Comparison of ENCODE assay signal across 16 cellular contexts in the genomic region with DNA sequence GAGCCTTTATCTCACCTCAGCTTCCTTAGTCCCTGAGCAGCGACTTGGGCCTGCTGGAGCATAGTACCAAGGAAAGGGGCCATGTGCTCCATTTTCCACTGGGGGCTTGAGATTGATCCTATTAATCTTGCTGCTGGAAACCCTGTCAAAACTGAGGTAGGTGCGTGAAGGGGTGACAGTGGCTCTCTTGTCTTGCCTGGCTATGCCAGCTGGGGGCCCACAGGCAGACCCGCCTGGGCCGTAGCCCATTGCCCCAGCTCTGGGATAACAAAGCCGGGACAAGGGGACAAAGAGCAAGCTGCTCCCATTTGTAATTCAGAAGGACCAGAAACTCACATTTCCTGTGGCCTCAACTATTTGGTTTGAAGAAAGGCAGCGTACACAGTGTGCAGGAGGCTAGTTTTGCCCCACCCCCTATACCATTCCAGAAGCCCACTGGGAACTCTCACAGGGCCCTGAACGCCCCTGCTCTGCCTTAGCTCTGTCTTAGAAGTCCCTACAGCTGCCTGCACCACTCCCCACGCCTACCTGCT. TPM values are rescaled to one million over a fixed set of nuclear protein-coding genes. Genes with fewer than 3 reads are reported as not detected.
A peak's percentile ranks its signal among the peaks of the same experiment; 100 is the strongest.
DNase-seq lines count a peak whose midpoint lies in the region; ATAC-seq, FAIRE-seq and TF ChIP-seq lines count a peak whose summit lies in the region.
"Had no signal": no experiment of that assay in that cellular context is flagged by ENCODE, and none has a peak within 500 bp of the region (broad histone marks: within the 10 kb centered on the region; RNA-seq: fewer than 3 reads in every experiment).

No MANE protein-coding gene starts in this region.

- POLR2A ChIA-PET in CD4-positive, alpha-beta T cell (lab: Charles Lee): interaction anchor here (0.6 to 2.8 kb wide), 4 partner anchors 14 to 294 kb away, joined by 3 to 15 read pairs (median 4); partner anchors contain the start of gene SARS1
- POLR2A ChIA-PET in H1 (lab: Charles Lee; ENCODE audit: partially characterized antibody): interaction anchor here (0.9 to 15.9 kb wide), 15 partner anchors 8 to 773 kb away, joined by 3 to 252 read pairs (median 4); partner anchors contain the start of genes CELSR2, PSRC1 and SARS1

- peak overlapping the region; percentile 99; the same call in 1 of the 2 replicates for H3K18ac ChIP-seq in H1 (ENCODE audit: extremely low read depth, low read length)

- no peak for TF ChIP-seq RAD21 in H1 (IDR thresholded peaks at IDR 0.05 in 1 of 2, conservative IDR thresholded peaks at IDR 0.05 in 1 of 2; ENCODE audit: low read depth in 2 of 2, low read length in 2 of 2)

- 39% methylated on average over 8 of the region's 8 CpGs; no CpG with 5 or more reads in 1 of the 2 experiments for WGBS in H1 (ENCODE audit: extremely low coverage in 1 of 2, insufficient coverage in 1 of 2, insufficient read length in 1 of 2, insufficient replicate concordance in 2 of 2, low coverage in 1 of 2, low lambda C conversion rate in 2 of 2, missing lambda C conversion rate in 1 of 2), 2 experiments

- no peak for DNase-seq in CD4-positive, alpha-beta T cell
- DNase-seq in NT2/D1 (ENCODE audit: low read depth, low spot score): no peak
- DNase-seq in H1 (ENCODE audit: low read depth in 1 of 2, low spot score in 2 of 2): no peak
- DNase-seq in neural crest cell (ENCODE audit: low read depth, low spot score): no peak
- DNase-seq in osteocyte (ENCODE audit: extremely low spot score, unreplicated experiment): no peak
- no peak for DNase-seq in NCI-H2081 treated with DMSO at 0.1 percent for 48 hours (lab: John Stamatoyannopoulos, UW)
- no peak for DNase-seq in activated T-helper 2 cell treated with anti-CD3 and anti-CD28 coated beads, Interferon-gamma antibody, Interleukin-2, Interleukin-4, amounts not matched to agents 10 μg/mL and 5 μg/mL and 100 μg/mL, durations not matched to agents 14 hours and 24 hours and 36 hours (ENCODE audit: low spot score)
- DNase-seq in stimulated activated CD4-positive, alpha-beta T cell treated with anti-CD3 and anti-CD28 coated beads, Interleukin-4, amount 100 ng/mL, for 4 hours: no peak
- DNase-seq: activated CD4-positive, CD25-positive, alpha-beta regulatory T cell treated with anti-CD3 and anti-CD28 coated beads, Interleukin-2, amount 50 U/mL, for 72 hours; activated naive CD4-positive, alpha-beta T cell; KG1; left ventricle myocardium superior; NCI-H1092 treated with DMSO at 0.1 percent for 48 hours had no signal

- H3K4ac ChIP-seq in H1 (replicated peaks; ENCODE audit: insufficient read length, low read depth, low read length): no peak overlapping the region

- H3K27me3 Mint-ChIP-seq in CD4-positive, alpha-beta T cell: no peaks in the 10 kb centered on the region
- no peaks in the 10 kb centered on the region for H3K27me3 Mint-ChIP-seq in neural crest cell (ENCODE audit: low read depth)
- no peaks in the 10 kb centered on the region for H3K27me3 Mint-ChIP-seq in osteocyte (ENCODE audit: unreplicated experiment)
- H3K27me3 Mint-ChIP-seq in activated T-helper 2 cell treated with anti-CD3 and anti-CD28 coated beads, Interferon-gamma antibody, Interleukin-2, Interleukin-4, amounts not matched to agents 10 μg/mL and 5 μg/mL and 100 μg/mL, durations not matched to agents 14 hours and 24 hours and 36 hours (ENCODE audit: low read depth): peaks cover 17% of the 10 kb centered on the region

- no peaks in the 10 kb centered on the region for H4K20me1 ChIP-seq in H1 (replicated peaks in 1 of 2; ENCODE audit: control insufficient read depth in 1 of 2, insufficient read depth in 2 of 2, low read length in 2 of 2)

- H3K36me3 ChIP-seq in NT2/D1 (ENCODE audit: insufficient read depth, insufficient read length, low read length) (peaks cover 60% of the 10 kb centered on the region), H1 (ENCODE audit: control insufficient read depth in 2 of 4, insufficient read depth in 4 of 4, low read length in 3 of 4) (peaks cover 17 to 47% (median 34%) of the 10 kb centered on the region in 4 experiments)

- TF ChIP-seq EP300 in H1 (IDR thresholded peaks at IDR 0.05; ENCODE audit: borderline replicate concordance in 1 of 2, low read depth in 2 of 2, low read length in 2 of 2): no peak

- H3K14ac ChIP-seq in H1 (ENCODE audit: insufficient read length): no peak overlapping the region

- peak overlapping the region; percentile 0 to 15; a peak in 1 of 4 replicates for H3K4me2 ChIP-seq in H1 (ENCODE audit: insufficient read depth in 1 of 2, low read depth in 2 of 2, low read length in 2 of 2)

- peaks cover 33% of the 10 kb centered on the region for H3K4me1 Mint-ChIP-seq in CD4-positive, alpha-beta T cell (ENCODE audit: low read depth)
- H3K4me1 Mint-ChIP-seq in neural crest cell: peaks cover 49% of the 10 kb centered on the region
- peaks cover 22% of the 10 kb centered on the region for H3K4me1 Mint-ChIP-seq in osteocyte (ENCODE audit: unreplicated experiment)
- H3K4me1 Mint-ChIP-seq in activated T-helper 2 cell treated with anti-CD3 and anti-CD28 coated beads, Interferon-gamma antibody, Interleukin-2, Interleukin-4, amounts not matched to agents 10 μg/mL and 5 μg/mL and 100 μg/mL, durations not matched to agents 14 hours and 24 hours and 36 hours (ENCODE audit: low read depth): peaks cover 3% of the 10 kb centered on the region

- H3K9me3 Mint-ChIP-seq in CD4-positive, alpha-beta T cell: no peaks in the 10 kb centered on the region
- H3K9me3 Mint-ChIP-seq in neural crest cell (no peaks in the 10 kb centered on the region), osteocyte (ENCODE audit: unreplicated experiment) (no peaks in the 10 kb centered on the region)
- no peaks in the 10 kb centered on the region for H3K9me3 Mint-ChIP-seq in activated T-helper 2 cell treated with anti-CD3 and anti-CD28 coated beads, Interferon-gamma antibody, Interleukin-2, Interleukin-4, amounts not matched to agents 10 μg/mL and 5 μg/mL and 100 μg/mL, durations not matched to agents 14 hours and 24 hours and 36 hours

- H4K5ac ChIP-seq in H1 (ENCODE audit: insufficient read length, low read depth, low read length): no peak overlapping the region

- 0 out of 2 replicates have a peak, but pooled peaks cover 3% of the 10 kb centered on the region for H3K23me2 ChIP-seq in H1 (ENCODE audit: low read depth, low read length)

- CTCF ChIA-PET in CD4-positive, alpha-beta T cell (lab: Charles Lee): no interaction called here
- CTCF ChIA-PET in H1 (lab: Charles Lee; ENCODE audit: partially characterized antibody): interaction anchor here (0.6 to 28.7 kb wide), 21 partner anchors 8 to 163 kb away, joined by 3 to 651 read pairs (median 4); partner anchors contain the start of genes CELSR2, SARS1 and SORT1

- FAIRE-seq in H1 (lab: Jason Lieb, UNC): no peak
- FAIRE-seq: GM12891 had no signal

- intact Hi-C loops in CD4-positive, alpha-beta T cell (cut with DNase I, micrococcal nuclease): no loop called here
- intact Hi-C loops in activated T-helper 2 cell treated with anti-CD3 and anti-CD28 coated beads, Interferon-gamma antibody, Interleukin-2, Interleukin-4, amounts not matched to agents 10 μg/mL and 5 μg/mL and 100 μg/mL, durations not matched to agents 14 hours and 24 hours and 36 hours (cut with micrococcal nuclease): no loop called here

- no peak overlapping the region for H4K91ac ChIP-seq in H1 (replicated peaks; ENCODE audit: insufficient read length, low read length)

- peak overlapping the region; percentile 96; the same call in 1 of the 2 replicates for H2BK12ac ChIP-seq in H1 (ENCODE audit: low read depth, low read length)

- H3K56ac ChIP-seq in H1 (replicated peaks; ENCODE audit: insufficient read length, low read depth, low read length): no peak overlapping the region

- H3K4me3 Mint-ChIP-seq in CD4-positive, alpha-beta T cell: no peak overlapping the region
- H3K4me3 Mint-ChIP-seq in neural crest cell: peak overlapping the region; percentile 35
- H3K4me3 Mint-ChIP-seq in osteocyte (ENCODE audit: unreplicated experiment): no peak overlapping the region
- no peak overlapping the region for H3K4me3 Mint-ChIP-seq in activated T-helper 2 cell treated with anti-CD3 and anti-CD28 coated beads, Interferon-gamma antibody, Interleukin-2, Interleukin-4, amounts not matched to agents 10 μg/mL and 5 μg/mL and 100 μg/mL, durations not matched to agents 14 hours and 24 hours and 36 hours (ENCODE audit: low read depth)
- H3K4me3 Mint-ChIP-seq: activated CD8-positive, alpha-beta memory T cell treated with anti-CD3 and anti-CD28 coated beads, Interleukin-2, amount 10 ng/mL, durations not matched to agents 7 days and 5 days had no signal

- H2AFZ ChIP-seq in H1 (ENCODE audit: low read length): no peak overlapping the region

- H3K9ac ChIP-seq in NT2/D1 (ENCODE audit: insufficient read length, low read depth) (peak overlapping the region; percentile 32), H1 (replicated peaks in 1 of 4; ENCODE audit: extremely low read depth in 1 of 4, low read depth in 3 of 4, low read length in 3 of 4) (no peak overlapping the region)

- H3K27ac ChIP-seq in CD4-positive, alpha-beta T cell (ENCODE audit: low read depth, low read length): no peak overlapping the region
- peak overlapping the region; percentile 50; the same call in 1 of the 2 replicates for H3K27ac ChIP-seq in H1 (ENCODE audit: low read depth, low read length)

- H3K27me3 ChIP-seq in CD4-positive, alpha-beta T cell (ENCODE audit: control insufficient read depth, insufficient read depth, low read length): no peaks in the 10 kb centered on the region
- H3K27me3 ChIP-seq in NT2/D1 (ENCODE audit: insufficient read depth, insufficient read length) (no peaks in the 10 kb centered on the region), H1 (replicated peaks in 1 of 4; ENCODE audit: control insufficient read depth in 3 of 4, extremely low read depth in 1 of 4, insufficient read depth in 3 of 4, low read length in 3 of 4) (no peaks in the 10 kb centered on the region)
- H3K27me3 ChIP-seq: testis had no signal

- H3K4me3 ChIP-seq in NT2/D1 (ENCODE audit: insufficient read length, low read depth) (no peak overlapping the region), H1 (ENCODE audit: extremely low read depth in 1 of 4, insufficient read depth in 2 of 4, low read depth in 3 of 4, low read length in 4 of 4) (no peak overlapping the region)
- H3K4me3 ChIP-seq: testis had no signal

- H2AK5ac ChIP-seq in H1 (ENCODE audit: low read depth, low read length): no peak overlapping the region; the same call in 1 of the 2 replicates

- no peak for TF ChIP-seq CTCF in CD4-positive, alpha-beta T cell (IDR thresholded peaks at IDR 0.05)
- TF ChIP-seq CTCF in H1 (IDR thresholded peaks at IDR 0.05; ENCODE audit: control extremely low read depth in 1 of 3, insufficient read depth in 1 of 3, low read depth in 1 of 3, low read length in 3 of 3) (no peak), neural crest cell (conservative IDR thresholded peaks at IDR 0.05) (no peak), osteocyte (IDR thresholded peaks at IDR 0.05) (no peak)

- H3K4me1 ChIP-seq in NT2/D1 (ENCODE audit: insufficient read depth, insufficient read length) (peaks cover 26% of the 10 kb centered on the region), H1 (replicated peaks in 1 of 4; ENCODE audit: control insufficient read depth in 3 of 4, insufficient read depth in 4 of 4, low read length in 3 of 4) (peaks cover 21 to 44% (median 31%) of the 10 kb centered on the region in 4 experiments)

- no peak for ATAC-seq in CD4-positive, alpha-beta T cell (ENCODE audit: poor library complexity)

- H2BK15ac ChIP-seq in H1 (ENCODE audit: low read length): 0 out of 2 replicates have a peak overlapping the region, but pooled peaks have one; percentile 20

- H3K27ac Mint-ChIP-seq in CD4-positive, alpha-beta T cell: peak overlapping the region; percentile 73
- H3K27ac Mint-ChIP-seq in neural crest cell (ENCODE audit: unreplicated experiment) (peak overlapping the region; percentile 21), osteocyte (ENCODE audit: unreplicated experiment) (no peak overlapping the region)
- no peak overlapping the region for H3K27ac Mint-ChIP-seq in activated T-helper 2 cell treated with anti-CD3 and anti-CD28 coated beads, Interferon-gamma antibody, Interleukin-2, Interleukin-4, amounts not matched to agents 10 μg/mL and 5 μg/mL and 100 μg/mL, durations not matched to agents 14 hours and 24 hours and 36 hours
- H3K27ac Mint-ChIP-seq: activated CD8-positive, alpha-beta memory T cell treated with anti-CD3 and anti-CD28 coated beads, Interleukin-2, amount 10 ng/mL, durations not matched to agents 7 days and 5 days had no signal

- H3K9me3 ChIP-seq in CD4-positive, alpha-beta T cell (ENCODE audit: control insufficient read depth, low read length): no peaks in the 10 kb centered on the region
- H3K9me3 ChIP-seq in NT2/D1 (ENCODE audit: insufficient read depth, low read length) (no peaks in the 10 kb centered on the region), H1 (ENCODE audit: insufficient read depth in 2 of 2, low read depth in 1 of 2, low read length in 1 of 2) (no peaks in the 10 kb centered on the region)
- H3K9me3 ChIP-seq: testis had no signal

- no peak overlapping the region for H3K23ac ChIP-seq in H1 (ENCODE audit: insufficient read length)

- no peak; a peak in 1 of 3 replicates for TF ChIP-seq POLR2A in H1 (IDR thresholded peaks at IDR 0.05; ENCODE audit: control extremely low read depth in 1 of 2, low read depth in 2 of 2, low read length in 2 of 2)

- H2BK20ac ChIP-seq in H1 (ENCODE audit: low read length): peak overlapping the region; percentile 80; the same call in 1 of the 2 replicates

- H2BK120ac ChIP-seq in H1 (replicated peaks; ENCODE audit: low read depth, low read length): no peak overlapping the region

- peaks cover 54% of the 10 kb centered on the region for H3K36me3 Mint-ChIP-seq in CD4-positive, alpha-beta T cell (ENCODE audit: low read depth)
- H3K36me3 Mint-ChIP-seq in neural crest cell (ENCODE audit: low read depth): peaks cover 22% of the 10 kb centered on the region
- H3K36me3 Mint-ChIP-seq in osteocyte (ENCODE audit: unreplicated experiment): peaks cover 45% of the 10 kb centered on the region
- peaks cover 45% of the 10 kb centered on the region for H3K36me3 Mint-ChIP-seq in activated T-helper 2 cell treated with anti-CD3 and anti-CD28 coated beads, Interferon-gamma antibody, Interleukin-2, Interleukin-4, amounts not matched to agents 10 μg/mL and 5 μg/mL and 100 μg/mL, durations not matched to agents 14 hours and 24 hours and 36 hours (ENCODE audit: low read depth)

- no peak overlapping the region; the same call in none of the 2 replicates for H4K8ac ChIP-seq in H1 (ENCODE audit: extremely low read depth, insufficient read depth, low read length)

- peak overlapping the region; percentile 96 for H2BK5ac ChIP-seq in H1 (ENCODE audit: low read depth, low read length)

- 0 out of 2 replicates have a peak, but pooled peaks cover 2% of the 10 kb centered on the region for H3K79me1 ChIP-seq in H1 (ENCODE audit: low read depth, low read length)

- no peaks in the 10 kb centered on the region for H3K79me2 ChIP-seq in H1 (ENCODE audit: control insufficient read depth in 1 of 2, insufficient read depth in 2 of 2, low read length in 2 of 2)

RNA-seq across cellular contexts. Expression of gene CELSR2, which starts 10.2 kb away (rescaled TPM):
- total RNA-seq in CD4-positive, alpha-beta T cell: 1 to 10 TPM; 3.6 TPM
- 27.7 and 28.0 TPM in 2 replicates for total RNA-seq in H1 (2021; fragmentation: NEBNext Ultra II Directional; extraction: Animal tissue kit (Norgen Biotek cat#: 25700))
- 12.0 and 25.9 TPM in 2 replicates for polyA plus RNA-seq in H1 (2011; rRNA removed)
- polyA plus RNA-seq in H1 (2011; cell fraction: cytosol; rRNA removed): 12.4 TPM
- polyA plus RNA-seq in H1 (2011; cell fraction: nucleus; rRNA removed): 59.6 TPM
- polyA plus RNA-seq in H1 (2012, experiment 1 of 2): 15.3 to 24.5 TPM (median 21.9 TPM) in 4 replicates
- polyA plus RNA-seq in H1 (2012, experiment 2 of 2): 16.0 TPM
- 19.9 TPM for polyA plus RNA-seq in H1 (2013, experiment 1 of 2)
- 16.0 TPM for polyA plus RNA-seq in H1 (2013, experiment 2 of 2)
- 37.3 and 50.6 TPM in 2 replicates for polyA minus RNA-seq in H1 (2011; rRNA and poly(A)+ RNA removed)
- 28.1 TPM for polyA minus RNA-seq in H1 (2011; cell fraction: cytosol; rRNA and poly(A)+ RNA removed)
- 39.4 TPM for polyA minus RNA-seq in H1 (2011; cell fraction: nucleus; rRNA and poly(A)+ RNA removed)
- 97.1 and 99.2 TPM in 2 replicates for total RNA-seq in neural crest cell
- 10.3 and 10.5 TPM in 2 replicates for total RNA-seq in osteocyte
- total RNA-seq in activated T-helper 2 cell treated with anti-CD3 and anti-CD28 coated beads, Interferon-gamma antibody, Interleukin-2, Interleukin-4, amounts not matched to agents 10 μg/mL and 5 μg/mL and 100 μg/mL, durations not matched to agents 14 hours and 24 hours and 36 hours: 3.8 and 4.3 TPM in 2 replicates

RNA-seq across cellular contexts. Expression of gene SARS1, which starts 25.4 kb away (rescaled TPM):
- total RNA-seq in CD4-positive, alpha-beta T cell: 100 to 1,000 TPM; 122 to 131 TPM
- 136 and 146 TPM in 2 replicates for total RNA-seq in H1 (2021; fragmentation: NEBNext Ultra II Directional; extraction: Animal tissue kit (Norgen Biotek cat#: 25700))
- 83.1 and 97.1 TPM in 2 replicates for polyA plus RNA-seq in H1 (2011; rRNA removed)
- polyA plus RNA-seq in H1 (2011; cell fraction: cytosol; rRNA removed): 145 TPM
- polyA plus RNA-seq in H1 (2011; cell fraction: nucleus; rRNA removed): 134 TPM
- 150 to 162 TPM (median 155 TPM) in 4 replicates for polyA plus RNA-seq in H1 (2012, experiment 1 of 2)
- polyA plus RNA-seq in H1 (2012, experiment 2 of 2): 71.7 TPM
- 89.1 TPM for polyA plus RNA-seq in H1 (2013, experiment 1 of 2)
- 87.4 TPM for polyA plus RNA-seq in H1 (2013, experiment 2 of 2)
- 87.1 and 97.9 TPM in 2 replicates for polyA minus RNA-seq in H1 (2011; rRNA and poly(A)+ RNA removed)
- 50.2 TPM for polyA minus RNA-seq in H1 (2011; cell fraction: cytosol; rRNA and poly(A)+ RNA removed)
- polyA minus RNA-seq in H1 (2011; cell fraction: nucleus; rRNA and poly(A)+ RNA removed): 67.5 TPM
- total RNA-seq in neural crest cell: 156 and 158 TPM in 2 replicates
- total RNA-seq in osteocyte: 364 and 396 TPM in 2 replicates
- 128 and 129 TPM in 2 replicates for total RNA-seq in activated T-helper 2 cell treated with anti-CD3 and anti-CD28 coated beads, Interferon-gamma antibody, Interleukin-2, Interleukin-4, amounts not matched to agents 10 μg/mL and 5 μg/mL and 100 μg/mL, durations not matched to agents 14 hours and 24 hours and 36 hours

RNA-seq across cellular contexts. Expression of gene PSRC1, which starts 43.8 kb away (rescaled TPM):
- under 1 TPM; 0.22 to 0.91 TPM for total RNA-seq in CD4-positive, alpha-beta T cell
- 67.3 and 69.6 TPM in 2 replicates for total RNA-seq in H1 (2021; fragmentation: NEBNext Ultra II Directional; extraction: Animal tissue kit (Norgen Biotek cat#: 25700))
- 56.1 and 83.3 TPM in 2 replicates for polyA plus RNA-seq in H1 (2011; rRNA removed)
- polyA plus RNA-seq in H1 (2011; cell fraction: cytosol; rRNA removed): 61.4 TPM
- polyA plus RNA-seq in H1 (2011; cell fraction: nucleus; rRNA removed): 94.4 TPM
- 49.1 to 60.0 TPM (median 56.5 TPM) in 4 replicates for polyA plus RNA-seq in H1 (2012, experiment 1 of 2)
- polyA plus RNA-seq in H1 (2012, experiment 2 of 2): 58.9 TPM
- polyA plus RNA-seq in H1 (2013, experiment 1 of 2): 54.5 TPM
- 53.3 TPM for polyA plus RNA-seq in H1 (2013, experiment 2 of 2)
- polyA minus RNA-seq in H1 (2011; rRNA and poly(A)+ RNA removed): 16.6 and 25.5 TPM in 2 replicates
- 24.0 TPM for polyA minus RNA-seq in H1 (2011; cell fraction: cytosol; rRNA and poly(A)+ RNA removed)
- polyA minus RNA-seq in H1 (2011; cell fraction: nucleus; rRNA and poly(A)+ RNA removed): 21.1 TPM
- total RNA-seq in neural crest cell (100 and 102 TPM in 2 replicates), osteocyte (7.7 and 9.3 TPM in 2 replicates)
- 7.8 and 9.5 TPM in 2 replicates for total RNA-seq in activated T-helper 2 cell treated with anti-CD3 and anti-CD28 coated beads, Interferon-gamma antibody, Interleukin-2, Interleukin-4, amounts not matched to agents 10 μg/mL and 5 μg/mL and 100 μg/mL, durations not matched to agents 14 hours and 24 hours and 36 hours

Comparison
In these comparisons a context has a peak if more than half of its experiments do, and no peak if none do; other contexts are left out.
1. H3K27ac Mint-ChIP-seq: peak in CD4-positive, alpha-beta T cell (single experiment) and neural crest cell (single experiment); none in osteocyte (single experiment) and activated T-helper 2 cell treated with anti-CD3 and anti-CD28 coated beads, Interferon-gamma antibody, Interleukin-2, Interleukin-4, amounts not matched to agents 10 μg/mL and 5 μg/mL and 100 μg/mL, durations not matched to agents 14 hours and 24 hours and 36 hours (single experiment).